9 cellular contexts compared by ENCODE assay signal in the genomic region with DNA sequence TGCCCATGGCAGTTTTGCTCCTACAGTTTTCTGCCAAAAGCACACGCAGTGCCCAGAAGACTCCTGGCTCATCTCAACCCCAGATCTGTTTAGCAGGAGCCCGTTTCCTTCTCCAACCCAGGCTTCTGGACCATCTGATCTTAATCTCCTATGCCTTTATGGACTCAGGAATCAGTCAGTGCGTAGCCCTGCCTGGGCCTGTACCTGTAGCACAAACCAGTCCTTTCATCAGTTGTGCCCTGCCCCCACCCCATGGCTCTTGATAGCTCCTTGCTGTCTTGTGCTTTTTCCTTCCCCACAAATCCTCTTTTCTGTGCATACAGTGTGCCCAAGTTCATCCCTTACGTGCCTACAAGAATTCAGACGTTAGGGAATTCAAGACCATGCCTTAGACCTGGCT. TPM values are rescaled to one million over a fixed set of nuclear protein-coding genes. Genes with fewer than 3 reads are reported as not detected.
DNase-seq lines count a peak whose midpoint lies in the region; ATAC-seq, FAIRE-seq and TF ChIP-seq lines count a peak whose summit lies in the region.
"Had no signal": no experiment of that assay in that cellular context is flagged by ENCODE, and none has a peak within 500 bp of the region (broad histone marks: within the 10 kb centered on the region; RNA-seq: fewer than 3 reads in every experiment).

No MANE protein-coding gene starts in this region.

- TF ChIP-seq CTCF in Calu3 (IDR thresholded peaks at IDR 0.05; ENCODE audit: unreplicated experiment) = no peak
- TF ChIP-seq CTCF in PC-3 (conservative IDR thresholded peaks at IDR 0.05; ENCODE audit: low read depth, low read length) = no peak
- no peak for TF ChIP-seq CTCF in endothelial cell of umbilical vein (IDR thresholded peaks at IDR 0.05; ENCODE audit: extremely low read depth in 1 of 2, insufficient read depth in 1 of 2, low read depth in 1 of 2, low read length in 2 of 2)
- TF ChIP-seq CTCF in ovary (IDR thresholded peaks at IDR 0.05) = no peak

- H3K9me3 Mint-ChIP-seq in Calu3 (ENCODE audit: low read depth, unreplicated experiment) = peaks cover 3% of the 10 kb centered on the region

- no peaks in the 10 kb centered on the region for H3K4me1 Mint-ChIP-seq in Calu3 (ENCODE audit: low read depth, unreplicated experiment)

- no peaks in the 10 kb centered on the region for H3K9me2 ChIP-seq in PC-3 (replicated peaks; ENCODE audit: low read length)

- H2AFZ ChIP-seq in PC-3 (ENCODE audit: low read length) (no peak overlapping the region), endothelial cell of umbilical vein (ENCODE audit: low read depth, low read length) (no peak overlapping the region)

- H3K4me3 ChIP-seq in PC-3 (ENCODE audit: low read length) (peak overlapping the region; percentile 77), endothelial cell of umbilical vein (replicated peaks in 1 of 3; ENCODE audit: insufficient read depth in 1 of 3, low read depth in 1 of 3, low read length in 3 of 3) (peak overlapping the region in 2 of 3 experiments; percentile 62 to 65), ovary (peak overlapping the region; percentile 82)

- H3K4me2 ChIP-seq in PC-3 (ENCODE audit: low read length) (peak overlapping the region; percentile 78; the same call in 1 of the 2 replicates), endothelial cell of umbilical vein (ENCODE audit: insufficient read depth, low read length) (peak overlapping the region; percentile 47)

- H3K9me3 ChIP-seq in PC-3 (ENCODE audit: low read length) (peaks cover 15% of the 10 kb centered on the region; the same call in 1 of the 2 replicates), endothelial cell of umbilical vein (replicated peaks; ENCODE audit: control insufficient read depth, insufficient read depth, low read length) (no peaks in the 10 kb centered on the region), ovary (no peaks in the 10 kb centered on the region)

- H3K27me3 ChIP-seq in PC-3 (ENCODE audit: low read length) (no peaks in the 10 kb centered on the region), endothelial cell of umbilical vein (ENCODE audit: control insufficient read depth in 2 of 2, insufficient read depth in 2 of 2, low read length in 2 of 2) (no peaks in the 10 kb centered on the region), ovary (no peaks in the 10 kb centered on the region)

- BruUV-seq in Calu3 (replicated peaks; lab: Mats Ljungman, UMichigan) = no TSS peak
- BruUV-seq in PC-3 (replicated peaks; lab: Mats Ljungman, UMichigan) = no TSS peak
- no TSS peak for BruUV-seq in endothelial cell of umbilical vein (replicated peaks; lab: Mats Ljungman, UMichigan)

- H3K27ac ChIP-seq in PC-3 (ENCODE audit: low read length) (no peak overlapping the region), endothelial cell of umbilical vein (ENCODE audit: insufficient read depth, low read depth, low read length) (no peak overlapping the region), ovary (no peak overlapping the region)

- in situ Hi-C loops in ACHN (cut with HindIII; ENCODE audit: low pct_ligation_motif_present, low pct_unique_long_range_greater_than_20kb, low sequenced_read_pairs) = no loop called here

- H4K20me1 ChIP-seq in PC-3 (ENCODE audit: low read length) = no peaks in the 10 kb centered on the region
- no peaks in the 10 kb centered on the region for H4K20me1 ChIP-seq in endothelial cell of umbilical vein (replicated peaks; ENCODE audit: control insufficient read depth, extremely low read depth, insufficient read depth, low read length)

- no peaks in the 10 kb centered on the region for H3K27me3 Mint-ChIP-seq in Calu3 (ENCODE audit: unreplicated experiment)

- dilution Hi-C loops in endothelial cell of umbilical vein (cut with MboI; ENCODE audit: extremely low pct_ligation_motif_present, low sequenced_read_pairs) = no loop called here

- no peak overlapping the region for H3K9ac ChIP-seq in PC-3 (ENCODE audit: low read length)
- no peak overlapping the region for H3K9ac ChIP-seq in endothelial cell of umbilical vein (replicated peaks; ENCODE audit: extremely low read depth, insufficient read depth, low read length)

- no peak for FAIRE-seq in endothelial cell of umbilical vein (lab: Jason Lieb, UNC)

- intact Hi-C loops in Calu3 (cut with micrococcal nuclease; ENCODE audit: unreplicated experiment) = no loop called here
- intact Hi-C loops in PC-3 (cut with micrococcal nuclease) = no loop called here
- intact Hi-C loops in endothelial cell of umbilical vein (cut with micrococcal nuclease) = no loop called here
- intact Hi-C loops in ovary (cut with DNase I) = no loop called here

- peaks cover 28% of the 10 kb centered on the region for H3K79me2 ChIP-seq in PC-3 (ENCODE audit: low read length)
- H3K79me2 ChIP-seq in endothelial cell of umbilical vein (ENCODE audit: control insufficient read depth, insufficient read depth, low read length) = peaks cover 19% of the 10 kb centered on the region

- H3K4me1 ChIP-seq in PC-3 (ENCODE audit: insufficient read depth, low read length) (no peaks in the 10 kb centered on the region), endothelial cell of umbilical vein (ENCODE audit: control insufficient read depth, extremely low read depth, insufficient read depth, low read length) (peaks cover 7% of the 10 kb centered on the region), ovary (ENCODE audit: insufficient read depth) (peaks cover 9% of the 10 kb centered on the region)

- TF ChIP-seq POLR2A in endothelial cell of umbilical vein (IDR thresholded peaks at IDR 0.05; ENCODE audit: low read depth, low read length) (no peak), ovary (IDR thresholded peaks at IDR 0.05) (no peak)

- no peaks in the 10 kb centered on the region for H3F3A ChIP-seq in PC-3 (ENCODE audit: low read length, unreplicated experiment)

- 60 to 69% (median 62%) methylated on average over 5 of the region's 5 CpGs for WGBS in ovary, 3 donors

- CTCF ChIA-PET in Calu3 (lab: Charles Lee) (no interaction called here), PC-3 (lab: Charles Lee) (no interaction called here), endothelial cell of umbilical vein (lab: Charles Lee) (interaction anchor here (1.1 to 1.5 kb wide), 2 partner anchors 10 to 20 kb away, joined by 3 read pairs; no protein-coding TSS in a partner anchor)

- no peak for TF ChIP-seq EP300 in ovary (IDR thresholded peaks at IDR 0.05)

- H3K4me3 Mint-ChIP-seq in Calu3 (ENCODE audit: low read depth, unreplicated experiment) = peak overlapping the region; percentile 94

- H3K27ac Mint-ChIP-seq in Calu3 (ENCODE audit: unreplicated experiment) = peak overlapping the region; percentile 94

- ATAC-seq in PC-3 (no peak), HG02885 (IDR thresholded peaks at IDR 0.05; ENCODE audit: poor library complexity, unreplicated experiment) (no peak), HG03025 (IDR thresholded peaks at IDR 0.05; ENCODE audit: low FRiP score, unreplicated experiment) (no peak)
- ATAC-seq: HCT116 had no signal

- DNase-seq in Calu3 (no peak), PC-3 (no peak), endothelial cell of umbilical vein (ENCODE audit: low read depth, low spot score) (no peak), ovary (no peak), ACHN (no peak), H4 (ENCODE audit: low spot score) (no peak)

- POLR2A ChIA-PET in PC-3 (lab: Charles Lee; ENCODE audit: unreplicated experiment) = no interaction called here
- POLR2A ChIA-PET in endothelial cell of umbilical vein (lab: Charles Lee) = no interaction called here

- H3K36me3 ChIP-seq in PC-3 (ENCODE audit: low read depth, low read length) (peaks cover 53% of the 10 kb centered on the region), endothelial cell of umbilical vein (ENCODE audit: control insufficient read depth in 2 of 2, extremely low read depth in 1 of 2, insufficient read depth in 2 of 2, low read length in 2 of 2) (no peaks in the 10 kb centered on the region), ovary (no peaks in the 10 kb centered on the region)

- H3K9me1 ChIP-seq in endothelial cell of umbilical vein (replicated peaks; ENCODE audit: control insufficient read depth, extremely low read depth, insufficient read depth, low read length) = no peaks in the 10 kb centered on the region

- peaks cover 49% of the 10 kb centered on the region for H3K36me3 Mint-ChIP-seq in Calu3 (ENCODE audit: insufficient read depth, unreplicated experiment)

TF ChIP-seq in endothelial cell of umbilical vein, 7 proteins besides CTCF, POLR2A, EP300 and RAD21:
- TF ChIP-seq EZH2 (IDR thresholded peaks at IDR 0.05; ENCODE audit: borderline replicate concordance, low read depth, low read length, severe bottlenecking) (no peak), FOS (IDR thresholded peaks at IDR 0.05; ENCODE audit: borderline replicate concordance, insufficient read depth, low read length) (no peak), JUN (IDR thresholded peaks at IDR 0.05; ENCODE audit: borderline replicate concordance, insufficient read depth, insufficient read length, low read depth) (no peak), POLR2AphosphoS5 (IDR thresholded peaks at IDR 0.05; ENCODE audit: insufficient read depth, low read depth, low read length) (no peak), GATA2 (IDR thresholded peaks at IDR 0.05; ENCODE audit: insufficient read depth, insufficient read length, low read depth, low read length) (no peak)

RNA-seq across cellular contexts. Expression of a gene that starts 1.5 kb away (rescaled TPM):
- 14.6 and 15.2 TPM in 2 replicates for total RNA-seq in Calu3 (2022)
- 3.2 and 3.8 TPM in 2 replicates for total RNA-seq in PC-3 (2014; rRNA removed)
- total RNA-seq in endothelial cell of umbilical vein = 5.1 and 12.1 TPM in 2 replicates
- polyA plus RNA-seq in endothelial cell of umbilical vein = 0.89 and 0.99 TPM in 2 replicates
- polyA plus RNA-seq in endothelial cell of umbilical vein (2011; cell fraction: cytosol; rRNA removed) = 1.1 and 1.6 TPM in 2 replicates
- 4.6 and 5.0 TPM in 2 replicates for polyA plus RNA-seq in endothelial cell of umbilical vein (2011; cell fraction: nucleus; rRNA removed)
- polyA plus RNA-seq in endothelial cell of umbilical vein (2012) = 0.86 and 1.1 TPM in 2 replicates
- 2.6 TPM in 2 replicates for polyA minus RNA-seq in endothelial cell of umbilical vein
- polyA minus RNA-seq in endothelial cell of umbilical vein (2011; cell fraction: cytosol; rRNA and poly(A)+ RNA removed) = 1.3 TPM
- polyA minus RNA-seq in endothelial cell of umbilical vein (2011; cell fraction: nucleus; rRNA and poly(A)+ RNA removed) = 12.9 and 14.3 TPM in 2 replicates
- total RNA-seq in ovary = 10 to 100 TPM in 2 of 7 donors, 1 to 10 TPM in 5; 4.8 to 12.4 (median 7.7) TPM
- polyA plus RNA-seq in ovary = 1 to 10 TPM; 2.5 to 2.8 TPM
- total RNA-seq in H4 (2014; rRNA removed; shearing (Covaris generic)) = 0.02 TPM in 1 of 2 replicates, not detected in the other
